In the genomic region with DNA sequence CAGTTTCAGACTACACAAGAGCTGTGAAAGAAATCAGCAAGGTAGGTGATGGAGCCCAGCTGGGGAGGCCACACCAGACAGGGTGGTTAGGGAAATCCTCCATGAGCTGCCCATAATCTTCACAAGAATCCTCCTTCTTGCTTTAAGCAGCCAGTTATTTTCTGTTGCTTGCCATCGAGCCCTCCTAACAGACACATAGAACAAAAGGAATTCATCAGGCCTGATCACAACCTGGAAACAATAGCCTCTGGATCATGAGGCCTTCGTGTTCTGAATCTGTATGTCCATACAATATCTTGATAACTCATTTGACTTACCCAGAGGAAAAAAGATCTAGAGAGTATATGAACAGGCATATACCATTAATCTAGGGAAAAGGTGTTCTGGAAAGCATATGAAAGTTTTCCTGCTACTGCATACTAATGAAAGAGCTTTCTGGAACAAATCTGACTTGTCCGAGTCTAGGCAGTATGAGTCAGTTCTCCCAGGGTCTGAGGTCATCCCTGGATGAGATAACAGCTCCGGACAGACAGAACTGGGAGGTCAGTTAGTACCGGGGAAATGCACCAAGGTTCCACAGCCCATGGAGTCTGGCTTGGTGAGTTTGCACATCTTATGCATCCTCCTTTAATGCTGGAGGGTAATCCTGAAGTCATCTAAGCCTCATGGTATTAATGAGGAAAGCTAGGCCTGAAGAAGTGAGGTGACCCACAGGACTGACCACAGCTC, we compare ENCODE assay signal across 18 cellular contexts. TPM values are rescaled to one million over a fixed set of nuclear protein-coding genes. Genes with fewer than 3 reads are reported as not detected.
DNase-seq lines count a peak whose midpoint lies in the region; ATAC-seq, FAIRE-seq and TF ChIP-seq lines count a peak whose summit lies in the region.
"Had no signal": no experiment of that assay in that cellular context is flagged by ENCODE, and none has a peak within 500 bp of the region (broad histone marks: within the 10 kb centered on the region; RNA-seq: fewer than 3 reads in every experiment).

No MANE protein-coding gene starts in this region.

- TF ChIP-seq RAD21 in HepG2 (CRISPR knock-in tag; IDR thresholded peaks at IDR 0.05) = no peak

- no peak overlapping the region for H3K27ac Mint-ChIP-seq in WTC11
- H3K27ac Mint-ChIP-seq in activated T-cell treated with anti-CD3 and anti-CD28 coated beads, Interleukin-2, amount 50 U/mL, for 72 hours = no peak overlapping the region
- H3K27ac Mint-ChIP-seq: memory B cell had no signal

- peaks cover 17% of the 10 kb centered on the region for H3K9me3 Mint-ChIP-seq in WTC11
- peaks cover 0 to 2% of the 10 kb centered on the region in 2 donors for H3K9me3 Mint-ChIP-seq in activated T-cell treated with anti-CD3 and anti-CD28 coated beads, Interleukin-2, amount 50 U/mL, for 72 hours
- H3K9me3 Mint-ChIP-seq: memory B cell had no signal

- H3K27ac ChIP-seq in endothelial cell of umbilical vein (ENCODE audit: insufficient read depth, low read depth, low read length) (peak overlapping the region; percentile 90), HepG2 (ENCODE audit: extremely low read length, insufficient read depth, low read length) (no peak overlapping the region)
- H3K27ac ChIP-seq: thyroid gland had no signal

- no peaks in the 10 kb centered on the region for H4K20me1 ChIP-seq in endothelial cell of umbilical vein (replicated peaks; ENCODE audit: control insufficient read depth, extremely low read depth, insufficient read depth, low read length)
- no peaks in the 10 kb centered on the region for H4K20me1 ChIP-seq in HepG2 (ENCODE audit: insufficient read depth, low read length)

- intact Hi-C loops in endothelial cell of umbilical vein (cut with micrococcal nuclease) (loop anchor here (5.0 kb wide), 1 partner anchor 116 kb away; no protein-coding TSS in a partner anchor), HepG2 (cut with micrococcal nuclease; ENCODE audit: unreplicated experiment) (no loop called here)

- H3K9ac ChIP-seq in endothelial cell of umbilical vein (replicated peaks; ENCODE audit: extremely low read depth, insufficient read depth, low read length) (no peak overlapping the region), HepG2 (ENCODE audit: insufficient read depth, low read depth, low read length) (no peak overlapping the region)

- TF ChIP-seq EP300 in HepG2 (IDR thresholded peaks at IDR 0.05; ENCODE audit: low read depth in 2 of 2, low read length in 2 of 2) (no peak), HepG2 (CRISPR knock-in tag; IDR thresholded peaks at IDR 0.05; ENCODE audit: borderline replicate concordance) (no peak)

- dilution Hi-C loops in endothelial cell of umbilical vein (cut with MboI; ENCODE audit: extremely low pct_ligation_motif_present, low sequenced_read_pairs) = no loop called here

- H3K4me3 Mint-ChIP-seq in WTC11 = no peak overlapping the region
- H3K4me3 Mint-ChIP-seq in activated T-cell treated with anti-CD3 and anti-CD28 coated beads, Interleukin-2, amount 50 U/mL, for 72 hours = no peak overlapping the region
- H3K4me3 Mint-ChIP-seq: memory B cell had no signal

- no peaks in the 10 kb centered on the region for H3K27me3 Mint-ChIP-seq in WTC11 (ENCODE audit: low read depth)
- no peaks in the 10 kb centered on the region for H3K27me3 Mint-ChIP-seq in activated T-cell treated with anti-CD3 and anti-CD28 coated beads, Interleukin-2, amount 50 U/mL, for 72 hours (ENCODE audit: low read depth)
- H3K27me3 Mint-ChIP-seq: memory B cell had no signal

- DNase-seq in ACHN (peak; percentile 31), NCI-H226 (peak; percentile 92), endothelial cell of umbilical vein (ENCODE audit: low read depth, low spot score) (peak; percentile 89), HepG2 (ENCODE audit: low spot score) (peak; percentile 13), WTC11 (ENCODE audit: low spot score) (no peak), DMS114 treated with DMSO at 0.1 percent for 48 hours (lab: John Stamatoyannopoulos, UW; ENCODE audit: unreplicated experiment) (no peak), T-helper 1 cell (no peak)
- no peak for DNase-seq in activated T-cell treated with anti-CD3 and anti-CD28 coated beads, Interleukin-2, amount 50 U/mL, for 72 hours
- DNase-seq: activated CD4-positive, alpha-beta T cell treated with anti-CD3 and anti-CD28 coated beads, Interleukin-2, amount 50 U/mL, for 1 hour; aorta; effector memory CD4-positive, alpha-beta T cell; head of caudate nucleus; NCI-H1092 treated with DMSO at 0.1 percent for 48 hours; NCI-H345; occipital lobe; thyroid gland had no signal

- H3K27me3 ChIP-seq in endothelial cell of umbilical vein (ENCODE audit: control insufficient read depth in 2 of 2, insufficient read depth in 2 of 2, low read length in 2 of 2) = no peaks in the 10 kb centered on the region
- H3K27me3 ChIP-seq in HepG2 (ENCODE audit: control insufficient read depth in 1 of 2, insufficient read depth in 2 of 2, low read length in 2 of 2) = no peaks in the 10 kb centered on the region; a peak in 1 of 5 replicates
- H3K27me3 ChIP-seq: thyroid gland had no signal

- H3K4me1 Mint-ChIP-seq in WTC11 = peaks cover 16% of the 10 kb centered on the region
- H3K4me1 Mint-ChIP-seq in activated T-cell treated with anti-CD3 and anti-CD28 coated beads, Interleukin-2, amount 50 U/mL, for 72 hours (ENCODE audit: low read depth) = peaks cover 38% of the 10 kb centered on the region

- peak; percentile 83 for FAIRE-seq in endothelial cell of umbilical vein (lab: Jason Lieb, UNC)
- no peak for FAIRE-seq in HepG2 (lab: Jason Lieb, UNC)
- FAIRE-seq: D721Med had no signal

- no peak overlapping the region for H2AFZ ChIP-seq in endothelial cell of umbilical vein (ENCODE audit: low read depth, low read length)
- no peak overlapping the region for H2AFZ ChIP-seq in HepG2 (ENCODE audit: low read length)

- H3K4me2 ChIP-seq in endothelial cell of umbilical vein (ENCODE audit: insufficient read depth, low read length) (peak overlapping the region; percentile 27), HepG2 (ENCODE audit: low read depth, low read length) (no peak overlapping the region)

- H3K4me3 ChIP-seq in endothelial cell of umbilical vein (replicated peaks in 1 of 3; ENCODE audit: insufficient read depth in 1 of 3, low read depth in 1 of 3, low read length in 3 of 3) (no peak overlapping the region), HepG2 (replicated peaks in 1 of 3; ENCODE audit: insufficient read depth in 1 of 3, low read depth in 2 of 3, low read length in 3 of 3) (no peak overlapping the region)
- H3K4me3 ChIP-seq: thyroid gland had no signal

- TF ChIP-seq POLR2A in endothelial cell of umbilical vein (IDR thresholded peaks at IDR 0.05; ENCODE audit: low read depth, low read length) (no peak), HepG2 (IDR thresholded peaks at IDR 0.05; ENCODE audit: insufficient read depth in 1 of 2, low read depth in 2 of 2, low read length in 2 of 2) (no peak)

- 11% methylated on average over 5 of the region's 5 CpGs for WGBS in HepG2 (ENCODE audit: low lambda C conversion rate)

- TF ChIP-seq CTCF in endothelial cell of umbilical vein (IDR thresholded peaks at IDR 0.05; ENCODE audit: extremely low read depth in 1 of 2, insufficient read depth in 1 of 2, low read depth in 1 of 2, low read length in 2 of 2) (no peak), HepG2 (CRISPR knock-in tag; IDR thresholded peaks at IDR 0.05) (no peak), WTC11 (IDR thresholded peaks at IDR 0.05) (no peak)

- POLR2A ChIA-PET in endothelial cell of umbilical vein (lab: Charles Lee) = interaction anchor here (0.6 to 1.0 kb wide), 2 partner anchors 42 to 79 kb away, joined by 3 to 4 read pairs; no protein-coding TSS in a partner anchor
- POLR2A ChIA-PET in HepG2 (lab: Yijun Ruan, JAX) = no interaction called here
- POLR2A ChIA-PET in WTC11 (lab: Charles Lee) = no interaction called here

- H3K9me3 ChIP-seq in endothelial cell of umbilical vein (replicated peaks; ENCODE audit: control insufficient read depth, insufficient read depth, low read length) = no peaks in the 10 kb centered on the region
- H3K9me3 ChIP-seq in HepG2 (ENCODE audit: low read length) = no peaks in the 10 kb centered on the region
- H3K9me3 ChIP-seq: thyroid gland had no signal

- H3K79me2 ChIP-seq in endothelial cell of umbilical vein (ENCODE audit: control insufficient read depth, insufficient read depth, low read length) = no peaks in the 10 kb centered on the region
- H3K79me2 ChIP-seq in HepG2 (ENCODE audit: insufficient read depth, low read length) = no peaks in the 10 kb centered on the region

- H3K36me3 ChIP-seq in endothelial cell of umbilical vein (ENCODE audit: control insufficient read depth in 2 of 2, extremely low read depth in 1 of 2, insufficient read depth in 2 of 2, low read length in 2 of 2) (no peaks in the 10 kb centered on the region), HepG2 (replicated peaks in 1 of 2; ENCODE audit: control insufficient read depth in 1 of 2, insufficient read depth in 2 of 2, low read length in 2 of 2) (no peaks in the 10 kb centered on the region)
- H3K36me3 ChIP-seq: thyroid gland had no signal

- BruUV-seq in endothelial cell of umbilical vein (replicated peaks; lab: Mats Ljungman, UMichigan) (TSS peak; percentile 43), HepG2 (replicated peaks; lab: Mats Ljungman, UMichigan) (no TSS peak)

- H3K4me1 ChIP-seq in endothelial cell of umbilical vein (ENCODE audit: control insufficient read depth, extremely low read depth, insufficient read depth, low read length) (peaks cover 54% of the 10 kb centered on the region), HepG2 (ENCODE audit: insufficient read depth, low read length) (no peaks in the 10 kb centered on the region)

- H3K36me3 Mint-ChIP-seq in WTC11 = no peaks in the 10 kb centered on the region
- H3K36me3 Mint-ChIP-seq in activated T-cell treated with anti-CD3 and anti-CD28 coated beads, Interleukin-2, amount 50 U/mL, for 72 hours (ENCODE audit: insufficient read depth in 2 of 2) = no peaks in the 10 kb centered on the region

- CTCF ChIA-PET in endothelial cell of umbilical vein (lab: Charles Lee) = interaction anchor here (0.6 to 3.0 kb wide), 8 partner anchors 9 to 74 kb away, joined by 3 to 15 read pairs (median 3); no protein-coding TSS in a partner anchor
- CTCF ChIA-PET in HepG2 (lab: Yijun Ruan, JAX; ENCODE audit: low intra/inter-chr PET ratio, low total read pairs) = no interaction called here
- CTCF ChIA-PET in WTC11 (lab: Charles Lee) = no interaction called here

- ATAC-seq in HepG2 (peak; percentile 65; the same call in 2 of the 3 replicates), WTC11 (no peak)
- no peak for ATAC-seq in activated T-cell treated with anti-CD3 and anti-CD28 coated beads, Interleukin-2, amount 50 U/mL, for 72 hours (replicated peaks in 1 of 2)

- H3K9me1 ChIP-seq in endothelial cell of umbilical vein (replicated peaks; ENCODE audit: control insufficient read depth, extremely low read depth, insufficient read depth, low read length) = no peaks in the 10 kb centered on the region

- in situ Hi-C loops in ACHN (cut with HindIII; ENCODE audit: low pct_ligation_motif_present, low pct_unique_long_range_greater_than_20kb, low sequenced_read_pairs) (no loop called here), HepG2 (cut with HindIII; ENCODE audit: extremely low pct_ligation_motif_present, low pct_unique_long_range_greater_than_20kb) (no loop called here)

RNA-seq across cellular contexts. Expression of a gene that starts 52.8 kb away (rescaled TPM):
- 128 and 132 TPM in 2 replicates for total RNA-seq in endothelial cell of umbilical vein
- 51.4 and 64.8 TPM in 2 replicates for polyA plus RNA-seq in endothelial cell of umbilical vein
- polyA plus RNA-seq in endothelial cell of umbilical vein (2011; cell fraction: cytosol; rRNA removed) = 65.6 and 73.3 TPM in 2 replicates
- polyA plus RNA-seq in endothelial cell of umbilical vein (2011; cell fraction: nucleus; rRNA removed) = 55.3 and 57.1 TPM in 2 replicates
- polyA plus RNA-seq in endothelial cell of umbilical vein (2012) = 123 and 151 TPM in 2 replicates
- polyA minus RNA-seq in endothelial cell of umbilical vein = 66.8 and 84.1 TPM in 2 replicates
- 6.1 TPM for polyA minus RNA-seq in endothelial cell of umbilical vein (2011; cell fraction: cytosol; rRNA and poly(A)+ RNA removed)
- 76.7 and 83.6 TPM in 2 replicates for polyA minus RNA-seq in endothelial cell of umbilical vein (2011; cell fraction: nucleus; rRNA and poly(A)+ RNA removed)
- total RNA-seq in HepG2 (2016; rRNA removed; fragmentation: Illumina TruSeq; extraction: Trizol) = 3.0 and 3.2 TPM in 2 replicates
- total RNA-seq in HepG2 (2016; cell fraction: cytosol; rRNA removed; fragmentation: Illumina TruSeq; extraction: Trizol; ENCODE audit: low read depth) = 1.2 and 1.3 TPM in 2 replicates
- 2.3 and 2.7 TPM in 2 replicates for total RNA-seq in HepG2 (2016; cell fraction: insoluble cytoplasmic fraction; rRNA removed; fragmentation: Illumina TruSeq; extraction: Trizol)
- 4.8 and 5.0 TPM in 2 replicates for total RNA-seq in HepG2 (2016; cell fraction: membrane; rRNA removed; fragmentation: Illumina TruSeq; extraction: Trizol)
- total RNA-seq in HepG2 (2016; cell fraction: nucleus; rRNA removed; fragmentation: Illumina TruSeq; extraction: Trizol) = 2.7 and 3.9 TPM in 2 replicates
- 2.4 and 2.9 TPM in 2 replicates for polyA plus RNA-seq in HepG2 (2011; rRNA removed)
- 1.5 and 2.1 TPM in 2 replicates for polyA plus RNA-seq in HepG2 (2011; cell fraction: cytosol; rRNA removed)
- polyA plus RNA-seq in HepG2 (2011; cell fraction: nucleus; rRNA removed) = 1.2 and 2.1 TPM in 2 replicates
- polyA plus RNA-seq in HepG2 (2012) = 1.8 and 2.5 TPM in 2 replicates
- 1.5 and 2.0 TPM in 2 replicates for polyA plus RNA-seq in HepG2 (2016; cell fraction: cytosol; fragmentation: Illumina TruSeq; extraction: Trizol; ENCODE audit: low read depth)
- polyA plus RNA-seq in HepG2 (2016; cell fraction: insoluble cytoplasmic fraction; fragmentation: Illumina TruSeq; extraction: Trizol; ENCODE audit: low read depth) = 4.0 and 4.7 TPM in 2 replicates
- polyA plus RNA-seq in HepG2 (2016; cell fraction: membrane; fragmentation: Illumina TruSeq; extraction: Trizol; ENCODE audit: low read depth) = 3.8 and 4.8 TPM in 2 replicates
- 3.9 and 4.5 TPM in 2 replicates for polyA plus RNA-seq in HepG2 (2016; cell fraction: nucleus; fragmentation: Illumina TruSeq; extraction: Trizol; ENCODE audit: insufficient read depth, low read depth)
- polyA minus RNA-seq in HepG2 (2011; rRNA and poly(A)+ RNA removed; ENCODE audit: low replicate concordance) = 5.5 and 9.6 TPM in 2 replicates
- 3.2 and 3.3 TPM in 2 replicates for polyA minus RNA-seq in HepG2 (2011; cell fraction: cytosol; rRNA and poly(A)+ RNA removed)
- 2.6 and 2.7 TPM in 2 replicates for polyA minus RNA-seq in HepG2 (2011; cell fraction: nucleus; rRNA and poly(A)+ RNA removed)
- total RNA-seq in WTC11 (2021) = 14.7 to 16.5 TPM (median 14.9 TPM) in 3 replicates
- 10 to 100 TPM; 31.2 to 34.9 TPM for total RNA-seq in activated T-cell treated with anti-CD3 and anti-CD28 coated beads, Interleukin-2, amount 50 U/mL, for 72 hours

Comparison
In these comparisons a context has a peak if more than half of its experiments do, and no peak if none do; other contexts are left out.
1. DNase-seq: peak in ACHN (single experiment), NCI-H226 (single experiment), endothelial cell of umbilical vein (single experiment) and HepG2 (single experiment); none in WTC11 (single experiment), DMS114 treated with DMSO at 0.1 percent for 48 hours (single experiment), T-helper 1 cell (0 of 5) and activated T-cell treated with anti-CD3 and anti-CD28 coated beads, Interleukin-2, amount 50 U/mL, for 72 hours (0 of 2).